8 cellular contexts compared by ENCODE assay signal in genomic region chr21:44938976-44939531, GRCh38. TPM values are rescaled to one million over a fixed set of nuclear protein-coding genes. Genes with fewer than 3 reads are reported as not detected.
DNase-seq lines count a peak whose midpoint lies in the region; ATAC-seq and TF ChIP-seq lines count a peak whose summit lies in the region.

No MANE protein-coding gene starts in this region.

- H3K79me1 ChIP-seq in neuronal stem cell (ENCODE audit: low read depth, low read length), result peaks cover 16% of the 10 kb centered on the region

- DNase-seq in CD14-positive monocyte (ENCODE audit: low spot score), result peak; percentile 27
- no peak for DNase-seq in NT2/D1 (ENCODE audit: low read depth, low spot score)
- DNase-seq in epithelial cell of esophagus (ENCODE audit: low read depth), result no peak
- DNase-seq in neuronal stem cell (ENCODE audit: low spot score), result no peak
- no peak for DNase-seq in AML-193 (lab: John Stamatoyannopoulos, UW)
- no peak for DNase-seq in NCI-H1930 (lab: John Stamatoyannopoulos, UW)

- peak overlapping the region; percentile 96 for H2AFZ ChIP-seq in neuronal stem cell (ENCODE audit: low read length)

- no peak overlapping the region for H3K14ac ChIP-seq in neuronal stem cell (ENCODE audit: low read length)

- H3K4me3 ChIP-seq in NT2/D1 (ENCODE audit: insufficient read length, low read depth) (peak overlapping the region; percentile 91), epithelial cell of esophagus (ENCODE audit: low read length) (peak overlapping the region; percentile 95), neuronal stem cell (ENCODE audit: low read length in 2 of 2) (peak overlapping the region; percentile 97 to 99)

- H3K27me3 ChIP-seq in NT2/D1 (ENCODE audit: insufficient read depth, insufficient read length) (peaks cover 3% of the 10 kb centered on the region), neuronal stem cell (ENCODE audit: control insufficient read depth in 3 of 3, insufficient read depth in 3 of 3, low read depth in 1 of 3, low read length in 3 of 3) (peaks cover 0 to 2% (median 0%) of the 10 kb centered on the region in 3 experiments)

- TF ChIP-seq CTCF in CD14-positive monocyte (IDR thresholded peaks at IDR 0.05), result no peak
- no peak for TF ChIP-seq CTCF in epithelial cell of esophagus (IDR thresholded peaks at IDR 0.05; ENCODE audit: insufficient read depth, low read depth, low read length, missing control alignments)

- no peak for ATAC-seq in GM18498 (IDR thresholded peaks at IDR 0.05; ENCODE audit: unreplicated experiment)
- no peak for ATAC-seq in HG03565 (IDR thresholded peaks at IDR 0.05; ENCODE audit: unreplicated experiment)

- no CpG with 5 or more reads among the region's 15 CpGs for WGBS in neuronal stem cell (ENCODE audit: extremely low coverage in 2 of 2, insufficient read length in 2 of 2, insufficient replicate concordance in 1 of 2), 2 donors

- no peak overlapping the region for H4K8ac ChIP-seq in neuronal stem cell (ENCODE audit: low read depth, low read length)

- H3K23ac ChIP-seq in neuronal stem cell (ENCODE audit: low read depth, low read length, poor library complexity), result no peak overlapping the region

- no peaks in the 10 kb centered on the region for H3K9me3 ChIP-seq in NT2/D1 (ENCODE audit: insufficient read depth, low read length)
- no peaks in the 10 kb centered on the region for H3K9me3 ChIP-seq in neuronal stem cell (replicated peaks in 1 of 2; ENCODE audit: control insufficient read depth in 2 of 2, insufficient read depth in 1 of 2, low read depth in 1 of 2, low read length in 2 of 2)

- no peak overlapping the region for H2BK12ac ChIP-seq in neuronal stem cell (ENCODE audit: low read length)

- H3K27me3 Mint-ChIP-seq in CD14-positive monocyte (ENCODE audit: low read depth in 3 of 3), result peaks cover 0 to 4% (median 2%) of the 10 kb centered on the region in 3 donors

- H3K27ac Mint-ChIP-seq in CD14-positive monocyte, result peak overlapping the region in 5 of 7 donors; percentile 37 to 71 (median 53)

- peak overlapping the region; percentile 80 to 87 for H3K4me3 Mint-ChIP-seq in CD14-positive monocyte

- peak overlapping the region; percentile 67 for H3K4me2 ChIP-seq in neuronal stem cell (ENCODE audit: insufficient read depth, low read length, poor library complexity, severe bottlenecking)

- H2BK15ac ChIP-seq in neuronal stem cell (ENCODE audit: low read length), result no peak overlapping the region

- peaks cover 22 to 32% of the 10 kb centered on the region in 2 donors for H3K36me3 Mint-ChIP-seq in CD14-positive monocyte

- peaks cover 0 to 9% (median 7%) of the 10 kb centered on the region in 7 donors for H3K9me3 Mint-ChIP-seq in CD14-positive monocyte

- no peak overlapping the region for H2BK120ac ChIP-seq in neuronal stem cell (ENCODE audit: low read depth, low read length)

- peak overlapping the region; percentile 8 for H2AK5ac ChIP-seq in neuronal stem cell (ENCODE audit: low read depth, low read length)

- peak overlapping the region; percentile 96 for H3K18ac ChIP-seq in neuronal stem cell (ENCODE audit: low read length)

- H4K91ac ChIP-seq in neuronal stem cell (ENCODE audit: low read depth, low read length, poor library complexity), result no peak overlapping the region

- peak overlapping the region; percentile 99 for H3K9ac ChIP-seq in NT2/D1 (ENCODE audit: insufficient read length, low read depth)
- H3K9ac ChIP-seq in neuronal stem cell (ENCODE audit: low read depth, low read length, poor library complexity), result no peak overlapping the region

- H2BK5ac ChIP-seq in neuronal stem cell (ENCODE audit: low read length), result no peak overlapping the region

- H3K4me1 Mint-ChIP-seq in CD14-positive monocyte, result peaks cover 30% of the 10 kb centered on the region

- no peak overlapping the region for H3K4ac ChIP-seq in neuronal stem cell (ENCODE audit: low read length)

- intact Hi-C loops in CD14-positive monocyte (cut with micrococcal nuclease), result no loop called here

- H3K27ac ChIP-seq in neuronal stem cell (replicated peaks; ENCODE audit: low read length), result no peak overlapping the region

- H3K4me1 ChIP-seq in NT2/D1 (ENCODE audit: insufficient read depth, insufficient read length) (peaks cover 5% of the 10 kb centered on the region), neuronal stem cell (ENCODE audit: control insufficient read depth in 2 of 2, insufficient read depth in 1 of 2, low read depth in 1 of 2, low read length in 2 of 2) (peaks cover 7 to 14% of the 10 kb centered on the region in 2 donors)

- peaks cover 50% of the 10 kb centered on the region for H3K36me3 ChIP-seq in NT2/D1 (ENCODE audit: insufficient read depth, insufficient read length, low read length)
- peaks cover 13 to 25% of the 10 kb centered on the region in 2 donors for H3K36me3 ChIP-seq in neuronal stem cell (replicated peaks in 1 of 2; ENCODE audit: control insufficient read depth in 2 of 2, insufficient read depth in 2 of 2, low read length in 2 of 2)

RNA-seq across cellular contexts. Expression of gene SLX9, which starts 0.8 kb away (rescaled TPM):
- 1 to 10 TPM; 7.5 to 9.0 TPM for polyA plus RNA-seq in CD14-positive monocyte
- polyA plus RNA-seq in neuronal stem cell (2013, experiment 1 of 2), result 17.0 TPM
- 16.6 TPM for polyA plus RNA-seq in neuronal stem cell (2013, experiment 2 of 2)

RNA-seq across cellular contexts. Expression of gene ITGB2, which starts 18.4 kb away (rescaled TPM):
- polyA plus RNA-seq in CD14-positive monocyte, result 1,000 to 10,000 TPM; 1,470 to 1,628 TPM
- 0.06 TPM for polyA plus RNA-seq in neuronal stem cell (2013, experiment 1 of 2)
- 0.12 TPM for polyA plus RNA-seq in neuronal stem cell (2013, experiment 2 of 2)
